Comparison of ENCODE assay signal across 9 cellular contexts in the genomic region with DNA sequence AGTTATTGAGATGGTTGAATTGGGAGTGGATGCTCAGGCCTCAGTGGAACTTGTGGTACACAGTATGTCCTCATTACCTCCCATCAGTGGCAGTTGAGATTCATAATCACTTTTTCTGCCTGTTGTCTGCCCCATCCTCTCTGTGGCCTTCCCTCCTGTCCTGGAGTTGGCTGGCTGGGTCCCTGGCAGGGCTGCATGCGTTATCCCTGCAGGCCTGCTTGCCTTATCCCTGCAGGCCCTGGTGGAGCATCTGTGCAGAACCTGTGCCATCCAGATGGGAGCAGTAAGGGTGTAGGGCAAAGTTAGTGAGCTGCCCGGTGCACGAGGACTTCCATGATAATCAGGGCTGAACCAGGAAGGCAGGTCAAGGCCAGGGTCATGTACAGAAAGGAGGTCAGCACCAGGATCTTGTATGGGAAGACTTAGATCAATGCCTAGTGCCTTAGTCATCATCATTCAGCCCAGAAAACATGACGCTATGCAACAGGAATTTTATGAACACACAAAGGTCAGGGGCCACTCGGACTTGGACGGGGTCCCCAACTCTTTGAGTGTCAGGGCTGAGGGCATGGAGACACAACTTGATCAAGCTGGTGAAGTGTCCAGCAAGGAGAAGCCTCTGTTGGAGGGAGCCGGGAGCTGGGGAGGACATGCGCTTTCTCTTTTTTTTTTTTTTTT. TPM values are rescaled to one million over a fixed set of nuclear protein-coding genes. Genes with fewer than 3 reads are reported as not detected.
DNase-seq lines count a peak whose midpoint lies in the region; ATAC-seq and TF ChIP-seq lines count a peak whose summit lies in the region.
"Had no signal": no experiment of that assay in that cellular context is flagged by ENCODE, and none has a peak within 500 bp of the region (broad histone marks: within the 10 kb centered on the region; RNA-seq: fewer than 3 reads in every experiment).

No MANE protein-coding gene starts in this region.

- TF ChIP-seq CTCF in coronary artery (IDR thresholded peaks at IDR 0.05) (no peak), endothelial cell (IDR thresholded peaks at IDR 0.05; ENCODE audit: unreplicated experiment) (no peak)

- no peak overlapping the region for H3K56ac ChIP-seq in mesendoderm (ENCODE audit: low read length)

- H3K9ac ChIP-seq in mesendoderm (ENCODE audit: low read length) = no peak overlapping the region

- H2AK5ac ChIP-seq in mesendoderm (ENCODE audit: low read length) = no peak overlapping the region

- H2BK120ac ChIP-seq in mesendoderm (ENCODE audit: low read depth, low read length) = no peak overlapping the region

- peaks cover 14% of the 10 kb centered on the region for H3K4me1 Mint-ChIP-seq in endothelial cell (ENCODE audit: unreplicated experiment)

- H3K4me2 ChIP-seq in mesendoderm (ENCODE audit: low read length) = no peak overlapping the region

- H3K27ac Mint-ChIP-seq in endothelial cell (ENCODE audit: unreplicated experiment) = no peak overlapping the region

- in situ Hi-C loops in ACHN (cut with HindIII; ENCODE audit: low pct_ligation_motif_present, low pct_unique_long_range_greater_than_20kb, low sequenced_read_pairs) = no loop called here
- in situ Hi-C loops in KBM-7 (cut with MboI; ENCODE audit: low pct_unique_long_range_greater_than_20kb, low sequenced_read_pairs) = no loop called here

- no peak overlapping the region for H2BK5ac ChIP-seq in mesendoderm (ENCODE audit: low read length)

- no peak overlapping the region for H4K8ac ChIP-seq in mesendoderm (ENCODE audit: low read depth, low read length)

- H4K5ac ChIP-seq in mesendoderm (ENCODE audit: low read length) = no peak overlapping the region

- WGBS in mesendoderm (ENCODE audit: extremely low coverage, insufficient coverage, low lambda C conversion rate) = no CpG with 5 or more reads among the region's 8 CpGs

- no peaks in the 10 kb centered on the region for H3K36me3 ChIP-seq in mesendoderm (ENCODE audit: control insufficient read depth, insufficient read depth, low read length)

- H3K27ac ChIP-seq in coronary artery = peak overlapping the region; percentile 23 to 80
- H3K27ac ChIP-seq in mesendoderm (ENCODE audit: low read depth, low read length) = no peak overlapping the region

- no peaks in the 10 kb centered on the region for H3K9me3 Mint-ChIP-seq in endothelial cell (ENCODE audit: unreplicated experiment)
- H3K9me3 Mint-ChIP-seq: naive thymus-derived CD4-positive, alpha-beta T cell had no signal

- no peaks in the 10 kb centered on the region for H3K36me3 Mint-ChIP-seq in endothelial cell (ENCODE audit: low read depth, unreplicated experiment)

- DNase-seq in ACHN (peak; percentile 99), HT-29 (ENCODE audit: low spot score) (peak; percentile 26), coronary artery (ENCODE audit: low spot score) (no peak), mesendoderm (peak; percentile 66), GM19240 (ENCODE audit: insufficient read length, low spot score) (no peak), endothelial cell (ENCODE audit: low spot score) (no peak), KBM-7 (no peak)
- DNase-seq: naive thymus-derived CD4-positive, alpha-beta T cell had no signal

- peaks cover 25% of the 10 kb centered on the region for H3K79me1 ChIP-seq in mesendoderm (ENCODE audit: low read length)

- H3K23ac ChIP-seq in mesendoderm (ENCODE audit: low read length) = no peak overlapping the region

- no peak overlapping the region for H2BK15ac ChIP-seq in mesendoderm (replicated peaks; ENCODE audit: low read depth)

- ATAC-seq in HG03432 (IDR thresholded peaks at IDR 0.05; ENCODE audit: unreplicated experiment) = no peak
- ATAC-seq: naive thymus-derived CD4-positive, alpha-beta T cell had no signal

- H3K27me3 ChIP-seq in mesendoderm (ENCODE audit: insufficient read depth, low read length, poor library complexity) = no peaks in the 10 kb centered on the region

- peaks cover 27% of the 10 kb centered on the region for H3K79me2 ChIP-seq in mesendoderm (ENCODE audit: control insufficient read depth, insufficient read depth, low read length)

- H3K4me1 ChIP-seq in mesendoderm (ENCODE audit: control insufficient read depth, low read depth, low read length) = peaks cover 2% of the 10 kb centered on the region

- H3K4me3 ChIP-seq in coronary artery = no peak overlapping the region
- H3K4me3 ChIP-seq in mesendoderm (ENCODE audit: low read length) = no peak overlapping the region

- no peak overlapping the region for H3K18ac ChIP-seq in mesendoderm (ENCODE audit: low read length)

- no peaks in the 10 kb centered on the region for H3K27me3 Mint-ChIP-seq in endothelial cell (ENCODE audit: unreplicated experiment)
- H3K27me3 Mint-ChIP-seq: naive thymus-derived CD4-positive, alpha-beta T cell had no signal

- no peak overlapping the region for H3K4me3 Mint-ChIP-seq in endothelial cell (ENCODE audit: unreplicated experiment)
- H3K4me3 Mint-ChIP-seq: naive thymus-derived CD4-positive, alpha-beta T cell had no signal

- no peak overlapping the region for H3K4ac ChIP-seq in mesendoderm (ENCODE audit: low read depth, low read length)

RNA-seq across cellular contexts. Expression of gene ABCC1, which starts 47.2 kb away (rescaled TPM):
- 26.1 and 35.2 TPM in 2 replicates for total RNA-seq in HT-29 (2014; rRNA removed; shearing (Covaris generic))
- polyA plus RNA-seq in mesendoderm (2013, experiment 1 of 2) = 22.5 TPM
- 22.3 TPM for polyA plus RNA-seq in mesendoderm (2013, experiment 2 of 2)
- 21.8 TPM for total RNA-seq in endothelial cell (ENCODE audit: unreplicated experiment)

Comparison
In these comparisons a context has a peak if more than half of its experiments do, and no peak if none do; other contexts are left out.
1. DNase-seq: peak in ACHN (single experiment), HT-29 (single experiment) and mesendoderm (single experiment); none in coronary artery (single experiment), GM19240 (single experiment), endothelial cell (single experiment) and KBM-7 (single experiment).